15 cellular contexts compared by ENCODE assay signal in genomic region chr11:59187587-59187986, GRCh38. TPM values are rescaled to one million over a fixed set of nuclear protein-coding genes. Genes with fewer than 3 reads are reported as not detected.
DNase-seq lines count a peak whose midpoint lies in the region; ATAC-seq and TF ChIP-seq lines count a peak whose summit lies in the region.
"Had no signal": no experiment of that assay in that cellular context is flagged by ENCODE, and none has a peak within 500 bp of the region (broad histone marks: within the 10 kb centered on the region; RNA-seq: fewer than 3 reads in every experiment).

No MANE protein-coding gene starts in this region.

- peaks cover 9 to 14% of the 10 kb centered on the region in 2 donors for H3K36me3 ChIP-seq in muscle layer of duodenum (ENCODE audit: control insufficient read depth in 1 of 2, insufficient read depth in 2 of 2, low read length in 2 of 2)
- H3K36me3 ChIP-seq in uterus, result no peaks in the 10 kb centered on the region
- H3K36me3 ChIP-seq in ascending aorta, result peaks cover 0 to 12% of the 10 kb centered on the region in 2 donors
- H3K36me3 ChIP-seq in brain microvascular endothelial cell (replicated peaks), result no peaks in the 10 kb centered on the region
- H3K36me3 ChIP-seq: neural progenitor cell had no signal

- no peak for TF ChIP-seq POLR2A in uterus (IDR thresholded peaks at IDR 0.05)

- no peak overlapping the region for H3K4me3 ChIP-seq in fibroblast of villous mesenchyme (ENCODE audit: low read depth, low read length)
- no peak overlapping the region for H3K4me3 ChIP-seq in muscle layer of duodenum (ENCODE audit: low read depth in 1 of 2, low read length in 2 of 2)
- H3K4me3 ChIP-seq in uterus, result no peak overlapping the region
- H3K4me3 ChIP-seq in ascending aorta, result no peak overlapping the region
- H3K4me3 ChIP-seq in dorsolateral prefrontal cortex, result no peak overlapping the region
- no peak overlapping the region for H3K4me3 ChIP-seq in brain microvascular endothelial cell (ENCODE audit: low read depth, low read length)
- H3K4me3 ChIP-seq: neural progenitor cell had no signal

- H3K27me3 ChIP-seq in muscle layer of duodenum (ENCODE audit: low read depth, low read length), result no peaks in the 10 kb centered on the region
- H3K27me3 ChIP-seq in uterus, result no peaks in the 10 kb centered on the region
- no peaks in the 10 kb centered on the region for H3K27me3 ChIP-seq in ascending aorta
- no peaks in the 10 kb centered on the region for H3K27me3 ChIP-seq in dorsolateral prefrontal cortex
- H3K27me3 ChIP-seq in brain microvascular endothelial cell (replicated peaks), result no peaks in the 10 kb centered on the region
- H3K27me3 ChIP-seq: neural progenitor cell had no signal

- peak; percentile 93 for ATAC-seq in Right ventricle myocardium inferior

- TF ChIP-seq CTCF in fibroblast of villous mesenchyme (IDR thresholded peaks at IDR 0.05; ENCODE audit: insufficient read depth, low read depth, low read length) (no peak), uterus (IDR thresholded peaks at IDR 0.05) (no peak), ascending aorta (IDR thresholded peaks at IDR 0.05) (no peak), dorsolateral prefrontal cortex (IDR thresholded peaks at IDR 0.05 in 54 of 56, conservative IDR thresholded peaks at IDR 0.05 in 2 of 56; ENCODE audit: low read depth in 1 of 56, partially characterized antibody in 56 of 56) (no peak), brain microvascular endothelial cell (IDR thresholded peaks at IDR 0.05; ENCODE audit: low read depth, low read length, missing control alignments) (no peak)

- intact Hi-C loops in Right ventricle myocardium inferior (cut with DNase I), result no loop called here
- intact Hi-C loops in cardiac septum (cut with DNase I), result no loop called here
- intact Hi-C loops in uterus (cut with DNase I; ENCODE audit: low total_unique reads), result no loop called here
- intact Hi-C loops in ascending aorta (cut with DNase I), result no loop called here
- intact Hi-C loops in dorsolateral prefrontal cortex (cut with DNase I), result no loop called here

- H3K9me3 ChIP-seq in muscle layer of duodenum (ENCODE audit: control insufficient read depth in 1 of 2, low read length in 2 of 2), result no peaks in the 10 kb centered on the region
- no peaks in the 10 kb centered on the region for H3K9me3 ChIP-seq in uterus
- no peaks in the 10 kb centered on the region for H3K9me3 ChIP-seq in ascending aorta

- in situ Hi-C loops in brain microvascular endothelial cell (cut with HindIII; ENCODE audit: low pct_ligation_motif_present, low sequenced_read_pairs), result no loop called here

- H3K27ac ChIP-seq in muscle layer of duodenum (ENCODE audit: low read length), result peak overlapping the region; percentile 47
- H3K27ac ChIP-seq in uterus, result no peak overlapping the region
- H3K27ac ChIP-seq in ascending aorta, result no peak overlapping the region
- H3K27ac ChIP-seq in dorsolateral prefrontal cortex, result peak overlapping the region in 22 of 59 donors; percentile 12 to 86 (median 54)
- no peak overlapping the region for H3K27ac ChIP-seq in brain microvascular endothelial cell
- H3K27ac ChIP-seq: neural progenitor cell had no signal

- H3K4me1 ChIP-seq in muscle layer of duodenum (ENCODE audit: control insufficient read depth in 1 of 2, insufficient read depth in 2 of 2, low read length in 2 of 2) (peaks cover 44 to 46% of the 10 kb centered on the region in 2 donors), uterus (no peaks in the 10 kb centered on the region), ascending aorta (no peaks in the 10 kb centered on the region)

- DNase-seq in Right ventricle myocardium inferior (ENCODE audit: missing footprints), result peak; percentile 90
- no peak for DNase-seq in cardiac septum (ENCODE audit: low spot score)
- DNase-seq in fibroblast of villous mesenchyme (ENCODE audit: low read depth), result peak; percentile 72
- peak; percentile 52 to 59 for DNase-seq in uterus
- DNase-seq in ascending aorta (ENCODE audit: low spot score in 2 of 2), result no peak
- DNase-seq in dorsolateral prefrontal cortex, result no peak
- DNase-seq in brain microvascular endothelial cell, result no peak
- DNase-seq: activated T-cell treated with anti-CD3 and anti-CD28 coated beads, Interleukin-2, amount 50 U/mL, for 1 hour; amniotic stem cell; cortex of kidney; DMS53; NCI-H187; SW 1271 had no signal

RNA-seq across cellular contexts. Expression of gene DTX4, which starts 15.7 kb away (rescaled TPM):
- total RNA-seq in Right ventricle myocardium inferior (2.1 TPM), cardiac septum (1.5 TPM), fibroblast of villous mesenchyme (2.3 and 4.7 TPM in 2 replicates), uterus (10 to 100 TPM in 1 of 4 donors, 1 to 10 TPM in 3; 3.2 to 17.8 (median 9.2) TPM), ascending aorta (9.6 TPM), dorsolateral prefrontal cortex (10 to 100 TPM; 21.4 to 93.9 (median 32.3) TPM)

RNA-seq across cellular contexts. Expression of gene MPEG1, which starts 25.1 kb away (rescaled TPM):
- total RNA-seq in Right ventricle myocardium inferior (18.3 TPM), cardiac septum (4.3 TPM), fibroblast of villous mesenchyme (not detected in 2 replicates), uterus (10 to 100 TPM in 1 of 4 donors, 1 to 10 TPM in 3; 1.0 to 15.1 (median 5.7) TPM), ascending aorta (14.5 TPM), dorsolateral prefrontal cortex (1 to 10 TPM in 90 of 120 experiments, under 1 TPM in 30; 0.32 to 6.7 (median 1.6) TPM)

RNA-seq across cellular contexts. Expression of gene FAM111A, which starts 44.9 kb away (rescaled TPM):
- total RNA-seq in Right ventricle myocardium inferior (12.0 TPM), cardiac septum (7.3 TPM), fibroblast of villous mesenchyme (37.0 and 60.0 TPM in 2 replicates), uterus (10 to 100 TPM in 3 of 4 donors, 1 to 10 TPM in 1; 7.2 to 65.2 (median 28.3) TPM), ascending aorta (54.3 TPM), dorsolateral prefrontal cortex (10 to 100 TPM in 53 of 120 experiments, 1 to 10 TPM in 67; 2.6 to 22.5 (median 9.5) TPM)

Comparison
In these comparisons a context has a peak if more than half of its experiments do, and no peak if none do; other contexts are left out.
1. DNase-seq: peak in Right ventricle myocardium inferior (single experiment), fibroblast of villous mesenchyme (single experiment) and uterus (2 of 2); none in cardiac septum (single experiment), ascending aorta (0 of 2), dorsolateral prefrontal cortex (0 of 10) and brain microvascular endothelial cell (single experiment).